ENCODE assay signal across 8 cellular contexts in the genomic region with DNA sequence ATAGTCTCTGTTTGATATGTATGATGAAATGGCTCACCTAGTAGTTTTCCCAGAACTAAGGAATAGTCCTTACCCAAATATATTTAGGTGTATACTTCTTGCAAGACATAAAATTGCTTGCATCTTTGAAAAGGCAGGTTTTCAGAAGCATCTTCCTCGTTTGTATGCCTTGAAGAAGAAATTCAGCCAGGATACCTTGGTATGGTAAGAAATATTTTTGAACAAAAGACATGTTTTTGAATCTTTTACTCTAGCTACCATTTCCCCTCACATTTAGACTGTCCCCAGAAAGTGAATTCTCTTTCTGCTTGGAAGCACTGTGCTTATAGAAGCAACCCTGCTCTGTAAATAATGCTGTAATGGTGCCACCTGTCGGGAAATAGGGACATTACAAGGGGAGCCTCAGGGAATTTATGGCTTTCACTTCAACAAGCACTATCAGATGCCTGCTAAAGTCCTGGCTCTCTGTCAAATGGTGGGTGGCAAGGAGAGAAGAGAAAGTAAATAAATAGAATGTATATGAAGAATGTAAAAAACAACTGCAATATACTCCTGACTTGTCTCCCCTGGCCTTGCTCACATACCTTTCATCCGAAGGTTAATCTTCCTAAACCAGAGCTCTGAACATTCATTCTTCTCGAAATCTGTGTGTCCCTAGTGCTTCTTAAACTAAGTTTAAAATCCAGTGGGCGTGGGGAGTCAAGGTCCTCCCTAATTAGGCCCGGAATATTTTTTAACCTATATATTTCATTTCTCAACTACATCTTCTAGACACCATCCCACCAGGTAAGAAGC. TPM values are rescaled to one million over a fixed set of nuclear protein-coding genes. Genes with fewer than 3 reads are reported as not detected.
DNase-seq lines count a peak whose midpoint lies in the region; ATAC-seq and TF ChIP-seq lines count a peak whose summit lies in the region.

No MANE protein-coding gene starts in this region.

- no peak overlapping the region for H3K4me3 Mint-ChIP-seq in activated B cell treated with CpG ODN at 0.5 μM for 24 hours

- POLR2A ChIA-PET in activated B cell treated with CpG ODN at 0.5 μM for 24 hours (lab: Charles Lee) = interaction anchor here (1.3 kb wide), 1 partner anchor 9 kb away, joined by 3 read pairs; no protein-coding TSS in a partner anchor

- no peaks in the 10 kb centered on the region for H3K9me3 Mint-ChIP-seq in activated B cell treated with CpG ODN at 0.5 μM for 24 hours

- no peaks in the 10 kb centered on the region for H3K36me3 Mint-ChIP-seq in activated B cell treated with CpG ODN at 0.5 μM for 24 hours (ENCODE audit: low read depth)

- CTCF ChIA-PET in activated B cell treated with CpG ODN at 0.5 μM for 24 hours (lab: Charles Lee) = interaction anchor here (0.7 to 1.9 kb wide), 11 partner anchors 8 to 1366 kb away, joined by 3 to 7 read pairs (median 3); partner anchors contain the start of gene ASB8

- no peaks in the 10 kb centered on the region for H3K36me3 ChIP-seq in HAP-1 (replicated peaks)

- TF ChIP-seq CTCF in activated B cell treated with CpG ODN at 0.5 μM for 24 hours (IDR thresholded peaks at IDR 0.05) = no peak

- DNase-seq in DMS153 treated with DMSO at 0.1 percent for 48 hours (lab: John Stamatoyannopoulos, UW; ENCODE audit: unreplicated experiment) (peak; percentile 58), HAP-1 (ENCODE audit: low spot score in 2 of 2) (peak; percentile 63 to 73), NCI-H2107 treated with DMSO at 0.1 percent for 48 hours (lab: John Stamatoyannopoulos, UW; ENCODE audit: unreplicated experiment) (peak; percentile 71), activated B cell treated with CpG ODN at 0.5 μM for 24 hours (peak; percentile 38), left colon (peak in 1 of 2 donors; percentile 77)
- peak; percentile 61 for DNase-seq in central memory CD4-positive, alpha-beta T cell
- DNase-seq in stimulated activated CD4-positive, alpha-beta T cell treated with anti-CD3 and anti-CD28 coated beads, Interleukin-4, amount 100 ng/mL, for 24 hours = peak; percentile 79

- 0 out of 2 replicates have a peak, but pooled peaks cover under 1% of the 10 kb centered on the region for H3K27me3 ChIP-seq in HAP-1 (ENCODE audit: low read depth)

- no peak overlapping the region for H3K4me3 ChIP-seq in HAP-1

- in situ Hi-C loops in HAP-1 (cut with MboI; ENCODE audit: low sequenced_read_pairs) = no loop called here

- peaks cover 14% of the 10 kb centered on the region for H3K4me1 ChIP-seq in HAP-1

- no peaks in the 10 kb centered on the region for H3K9me3 ChIP-seq in HAP-1

- H3K4me1 Mint-ChIP-seq in activated B cell treated with CpG ODN at 0.5 μM for 24 hours = peaks cover 17% of the 10 kb centered on the region

- ATAC-seq in activated B cell treated with CpG ODN at 0.5 μM for 24 hours (ENCODE audit: low read depth) (peak; percentile 84), left colon (peak; percentile 83), HG02970 (IDR thresholded peaks at IDR 0.05; ENCODE audit: low FRiP score, unreplicated experiment) (no peak)

- H3K27me3 Mint-ChIP-seq in activated B cell treated with CpG ODN at 0.5 μM for 24 hours = peaks cover 23% of the 10 kb centered on the region

- H3K27ac Mint-ChIP-seq in activated B cell treated with CpG ODN at 0.5 μM for 24 hours = no peak overlapping the region

- intact Hi-C loops in activated B cell treated with CpG ODN at 0.5 μM for 24 hours (cut with micrococcal nuclease) (loop anchor here (1.0 to 2.0 kb wide), 5 partner anchors 9 to 429 kb away; partner anchors contain the start of gene TMEM106C), left colon (cut with DNase I, micrococcal nuclease) (no loop called here)

RNA-seq across cellular contexts. Expression of gene CCDC184, which starts 6.1 kb away (rescaled TPM):
- total RNA-seq in activated B cell treated with CpG ODN at 0.5 μM for 24 hours (0.18 and 0.29 TPM in 2 replicates), left colon (under 1 TPM; 0.15 to 0.50 TPM)

RNA-seq across cellular contexts. Expression of gene OR10AD1, which starts 13.6 kb away (rescaled TPM):
- total RNA-seq in activated B cell treated with CpG ODN at 0.5 μM for 24 hours (not detected in 2 replicates), left colon (not detected)

RNA-seq across cellular contexts. Expression of gene ASB8, which starts 32.2 kb away (rescaled TPM):
- total RNA-seq in activated B cell treated with CpG ODN at 0.5 μM for 24 hours (40.0 and 43.6 TPM in 2 replicates), left colon (10 to 100 TPM; 47.9 to 49.0 TPM)
